1 cellular context compared by ENCODE assay signal in the genomic region with DNA sequence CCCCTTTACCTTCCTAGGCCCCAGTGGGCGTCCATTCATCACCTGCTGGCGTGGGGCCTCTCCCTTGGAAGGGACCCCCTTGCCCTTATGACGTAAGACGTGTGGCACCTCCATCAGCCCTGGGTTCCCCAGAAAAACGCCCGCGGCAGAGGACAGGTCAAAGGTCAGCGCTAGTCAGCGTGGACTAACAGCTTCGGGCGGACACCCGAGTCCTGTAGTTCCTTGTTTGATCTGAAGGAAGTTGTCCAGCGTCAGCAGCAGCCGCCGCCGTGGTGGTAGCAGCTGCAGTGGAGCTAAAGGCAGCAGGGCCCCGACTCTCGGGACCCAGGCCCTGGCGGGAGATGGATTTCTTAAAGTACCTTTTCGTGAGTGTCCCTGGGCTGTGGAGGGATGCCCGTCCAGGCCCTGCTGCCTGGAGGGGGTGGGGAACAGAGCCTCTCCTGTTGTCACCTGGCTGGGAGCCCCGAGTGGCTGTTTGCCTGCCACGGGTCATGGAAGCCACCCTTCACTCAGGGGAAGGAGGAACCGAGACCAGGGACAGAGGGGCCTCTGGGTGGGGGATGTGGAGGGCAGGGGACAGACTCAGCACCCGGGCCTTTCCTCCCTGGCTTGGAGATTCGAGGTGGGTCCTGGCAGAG.
TF ChIP-seq lines count a peak whose summit lies in the region.

No MANE protein-coding gene starts in this region.

TF ChIP-seq in WTC11, 78 proteins besides CTCF, POLR2A, EP300 and RAD21 (continued from another document):
- TF ChIP-seq ZNF396 (CRISPR knock-in tag; IDR thresholded peaks at IDR 0.05; ENCODE audit: borderline replicate concordance): no peak
